ENCODE assay signal across 8 cellular contexts in the genomic region with DNA sequence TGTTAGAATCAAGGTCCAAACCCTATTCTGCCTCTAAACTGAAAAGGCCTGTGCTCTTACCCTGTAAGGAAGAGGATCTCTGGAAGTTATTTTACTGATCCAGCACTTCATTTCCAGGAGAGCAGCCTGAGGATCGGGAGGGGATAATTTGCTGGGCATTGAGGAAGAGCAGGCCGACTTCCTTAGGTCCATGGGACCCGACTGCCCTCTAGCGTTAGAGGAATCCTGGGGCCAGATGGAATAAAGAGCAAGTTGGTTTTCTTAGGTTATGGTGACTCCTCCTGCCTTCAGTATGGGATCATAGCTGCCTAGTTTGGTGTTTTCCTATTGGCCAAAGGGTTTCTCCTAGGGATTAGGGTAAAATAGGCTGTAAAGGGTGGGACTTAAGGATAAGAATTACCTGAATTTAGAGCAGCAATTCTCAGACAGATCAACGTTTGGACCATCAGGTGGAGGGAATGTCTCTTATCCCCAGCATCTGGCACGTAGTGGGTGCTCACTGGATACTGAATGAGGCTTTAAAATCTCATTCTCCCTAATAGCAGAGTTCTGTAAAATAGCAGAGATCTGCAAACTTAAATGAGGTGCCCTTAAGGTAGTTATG. TPM values are rescaled to one million over a fixed set of nuclear protein-coding genes. Genes with fewer than 3 reads are reported as not detected.
DNase-seq lines count a peak whose midpoint lies in the region; ATAC-seq, FAIRE-seq and TF ChIP-seq lines count a peak whose summit lies in the region.

No MANE protein-coding gene starts in this region.

- no peaks in the 10 kb centered on the region for H3K9me1 ChIP-seq in endothelial cell of umbilical vein (replicated peaks; ENCODE audit: control insufficient read depth, extremely low read depth, insufficient read depth, low read length)

- CTCF ChIA-PET in endothelial cell of umbilical vein (lab: Charles Lee), result interaction anchor here (0.6 to 10.3 kb wide), 29 partner anchors 11 to 468 kb away, joined by 3 to 314 read pairs (median 4); a partner anchor contains a TSS

- no peak overlapping the region for H2AK5ac ChIP-seq in mesenchymal stem cell (ENCODE audit: low read length, severe bottlenecking)

- 21% methylated on average over 6 of the region's 6 CpGs for WGBS in mesenchymal stem cell

- H3K4me2 ChIP-seq in endothelial cell of umbilical vein (ENCODE audit: insufficient read depth, low read length), result no peak overlapping the region
- H3K4me2 ChIP-seq in mesenchymal stem cell (ENCODE audit: low read length, poor library complexity, severe bottlenecking), result no peak overlapping the region

- H2AFZ ChIP-seq in endothelial cell of umbilical vein (ENCODE audit: low read depth, low read length) (no peak overlapping the region), mesenchymal stem cell (ENCODE audit: low read depth, low read length) (no peak overlapping the region)

- H3K36me3 ChIP-seq in endothelial cell of umbilical vein (ENCODE audit: control insufficient read depth in 2 of 2, extremely low read depth in 1 of 2, insufficient read depth in 2 of 2, low read length in 2 of 2) (peaks cover 0 to 3% of the 10 kb centered on the region in 2 experiments), mesenchymal stem cell (ENCODE audit: control insufficient read depth in 1 of 2, insufficient read depth in 2 of 2, low read depth in 1 of 2, low read length in 2 of 2) (peaks cover 17% of the 10 kb centered on the region in 2 experiments)

- no peak overlapping the region for H3K18ac ChIP-seq in mesenchymal stem cell (ENCODE audit: low read depth in 1 of 2, low read length in 2 of 2)

- intact Hi-C loops in endothelial cell of umbilical vein (cut with micrococcal nuclease), result loop anchor here (1.0 kb wide), 6 partner anchors 40 to 468 kb away; a partner anchor contains a TSS

- no peaks in the 10 kb centered on the region for H4K20me1 ChIP-seq in endothelial cell of umbilical vein (replicated peaks; ENCODE audit: control insufficient read depth, extremely low read depth, insufficient read depth, low read length)

- H3K9me3 ChIP-seq in endothelial cell of umbilical vein (replicated peaks; ENCODE audit: control insufficient read depth, insufficient read depth, low read length) (no peaks in the 10 kb centered on the region), mesenchymal stem cell (ENCODE audit: control insufficient read depth, low read length) (no peaks in the 10 kb centered on the region)

- H2BK15ac ChIP-seq in mesenchymal stem cell (ENCODE audit: low read depth, poor library complexity, severe bottlenecking), result no peak overlapping the region

- BruUV-seq in endothelial cell of umbilical vein (replicated peaks; lab: Mats Ljungman, UMichigan), result no TSS peak

- POLR2A ChIA-PET in endothelial cell of umbilical vein (lab: Charles Lee), result interaction anchor here (1.3 kb wide), 1 partner anchor 169 kb away, joined by 4 read pairs; no protein-coding TSS in a partner anchor

- no peak overlapping the region for H3K23ac ChIP-seq in mesenchymal stem cell (ENCODE audit: low read length in 2 of 2)

- no peak overlapping the region for H3K9ac ChIP-seq in endothelial cell of umbilical vein (replicated peaks; ENCODE audit: extremely low read depth, insufficient read depth, low read length)
- no peak overlapping the region for H3K9ac ChIP-seq in mesenchymal stem cell (ENCODE audit: low read length)

- no peak overlapping the region for H3K27ac ChIP-seq in endothelial cell of umbilical vein (ENCODE audit: insufficient read depth, low read depth, low read length)
- no peak overlapping the region for H3K27ac ChIP-seq in mesenchymal stem cell (ENCODE audit: low read length, poor library complexity, severe bottlenecking)

- ATAC-seq in HG03442 (IDR thresholded peaks at IDR 0.05; ENCODE audit: unreplicated experiment), result peak; percentile 64
- ATAC-seq in GM19467 (IDR thresholded peaks at IDR 0.05; ENCODE audit: unreplicated experiment), result no peak

- no peak overlapping the region for H2BK5ac ChIP-seq in mesenchymal stem cell (ENCODE audit: low read depth, low read length, poor library complexity, severe bottlenecking)

- no peaks in the 10 kb centered on the region for H3K4me1 ChIP-seq in endothelial cell of umbilical vein (ENCODE audit: control insufficient read depth, extremely low read depth, insufficient read depth, low read length)
- no peaks in the 10 kb centered on the region for H3K4me1 ChIP-seq in mesenchymal stem cell (ENCODE audit: control insufficient read depth, insufficient read depth, low read depth, low read length)

- H4K91ac ChIP-seq in mesenchymal stem cell (ENCODE audit: low read length), result no peak overlapping the region

- TF ChIP-seq POLR2A in endothelial cell of umbilical vein (IDR thresholded peaks at IDR 0.05; ENCODE audit: low read depth, low read length), result no peak

- no peaks in the 10 kb centered on the region for H3K79me1 ChIP-seq in mesenchymal stem cell (replicated peaks; ENCODE audit: low read length, poor library complexity, severe bottlenecking)

- H4K8ac ChIP-seq in mesenchymal stem cell (ENCODE audit: low read length), result no peak overlapping the region

- TF ChIP-seq CTCF in endothelial cell of umbilical vein (IDR thresholded peaks at IDR 0.05; ENCODE audit: extremely low read depth in 1 of 2, insufficient read depth in 1 of 2, low read depth in 1 of 2, low read length in 2 of 2), result peak; percentile 90 to 96

- H2BK12ac ChIP-seq in mesenchymal stem cell (ENCODE audit: low read length in 2 of 2), result no peak overlapping the region

- H3K79me2 ChIP-seq in endothelial cell of umbilical vein (ENCODE audit: control insufficient read depth, insufficient read depth, low read length), result no peaks in the 10 kb centered on the region

- no peak overlapping the region for H3K4me3 ChIP-seq in endothelial cell of umbilical vein (replicated peaks in 1 of 3; ENCODE audit: insufficient read depth in 1 of 3, low read depth in 1 of 3, low read length in 3 of 3)
- H3K4me3 ChIP-seq in mesenchymal stem cell (ENCODE audit: insufficient read depth in 1 of 2, low read depth in 1 of 2, low read length in 2 of 2), result no peak overlapping the region

- no peak overlapping the region for H3K14ac ChIP-seq in mesenchymal stem cell (ENCODE audit: low read length in 2 of 2)

- DNase-seq in EH (ENCODE audit: low read depth), result peak; percentile 86
- DNase-seq in NCI-H69 (lab: John Stamatoyannopoulos, UW), result peak; percentile 88
- peak; percentile 58 to 65 for DNase-seq in activated CD4-positive, alpha-beta T cell treated with anti-CD3 and anti-CD28 coated beads, Interleukin-2, amount 50 U/mL, for 48 hours
- DNase-seq in endothelial cell of umbilical vein (ENCODE audit: low read depth, low spot score), result peak; percentile 89
- peak; percentile 85 for DNase-seq in mesenchymal stem cell
- peak; percentile 3 to 24 for DNase-seq in stimulated activated CD8-positive, alpha-beta memory T cell treated with anti-CD3 and anti-CD28 coated beads, Interleukin-2, amount 100 ng/mL, for 48 hours (ENCODE audit: low read depth in 2 of 2)

- no peak overlapping the region for H2BK120ac ChIP-seq in mesenchymal stem cell (ENCODE audit: low read depth, low read length)

- peak; percentile 97 for FAIRE-seq in endothelial cell of umbilical vein (lab: Jason Lieb, UNC)

- no peak overlapping the region for H3K4ac ChIP-seq in mesenchymal stem cell (ENCODE audit: low read depth in 1 of 2, low read length in 2 of 2)

- dilution Hi-C loops in endothelial cell of umbilical vein (cut with MboI; ENCODE audit: extremely low pct_ligation_motif_present, low sequenced_read_pairs), result no loop called here

- H3K27me3 ChIP-seq in endothelial cell of umbilical vein (ENCODE audit: control insufficient read depth in 2 of 2, insufficient read depth in 2 of 2, low read length in 2 of 2), result peaks cover 0 to 7% of the 10 kb centered on the region in 2 experiments
- H3K27me3 ChIP-seq in mesenchymal stem cell (ENCODE audit: control insufficient read depth in 1 of 2, insufficient read depth in 1 of 2, low read length in 2 of 2), result peaks cover 0 to 5% of the 10 kb centered on the region in 2 experiments

TF ChIP-seq in endothelial cell of umbilical vein, 7 proteins besides CTCF, POLR2A, EP300 and RAD21:
- no peak for TF ChIP-seq GATA2 (IDR thresholded peaks at IDR 0.05; ENCODE audit: insufficient read depth, insufficient read length, low read depth, low read length)

RNA-seq across cellular contexts. Expression of a gene that starts 40.0 kb away (rescaled TPM):
- total RNA-seq in endothelial cell of umbilical vein, result 3.2 and 7.9 TPM in 2 replicates
- 1.8 and 2.0 TPM in 2 replicates for polyA plus RNA-seq in endothelial cell of umbilical vein
- 1.9 and 2.1 TPM in 2 replicates for polyA plus RNA-seq in endothelial cell of umbilical vein (2011; cell fraction: cytosol; rRNA removed)
- polyA plus RNA-seq in endothelial cell of umbilical vein (2011; cell fraction: nucleus; rRNA removed), result 5.1 and 6.9 TPM in 2 replicates
- polyA plus RNA-seq in endothelial cell of umbilical vein (2012), result 0.87 and 1.6 TPM in 2 replicates
- 5.1 and 7.9 TPM in 2 replicates for polyA minus RNA-seq in endothelial cell of umbilical vein
- polyA minus RNA-seq in endothelial cell of umbilical vein (2011; cell fraction: cytosol; rRNA and poly(A)+ RNA removed), result 0.51 TPM
- polyA minus RNA-seq in endothelial cell of umbilical vein (2011; cell fraction: nucleus; rRNA and poly(A)+ RNA removed), result 11.1 and 17.3 TPM in 2 replicates
- 1.4 TPM for polyA plus RNA-seq in mesenchymal stem cell (2013, experiment 1 of 2)
- polyA plus RNA-seq in mesenchymal stem cell (2013, experiment 2 of 2), result 1.2 TPM

RNA-seq across cellular contexts. Expression of a gene that starts 55.3 kb away (rescaled TPM):
- total RNA-seq in endothelial cell of umbilical vein, result 88.9 and 92.6 TPM in 2 replicates
- polyA plus RNA-seq in endothelial cell of umbilical vein, result 48.6 and 53.2 TPM in 2 replicates
- 49.5 and 53.0 TPM in 2 replicates for polyA plus RNA-seq in endothelial cell of umbilical vein (2011; cell fraction: cytosol; rRNA removed)
- 87.9 and 97.7 TPM in 2 replicates for polyA plus RNA-seq in endothelial cell of umbilical vein (2011; cell fraction: nucleus; rRNA removed)
- polyA plus RNA-seq in endothelial cell of umbilical vein (2012), result 80.4 and 82.9 TPM in 2 replicates
- polyA minus RNA-seq in endothelial cell of umbilical vein, result 176 and 180 TPM in 2 replicates
- 46.5 TPM for polyA minus RNA-seq in endothelial cell of umbilical vein (2011; cell fraction: cytosol; rRNA and poly(A)+ RNA removed)
- 38.9 and 42.9 TPM in 2 replicates for polyA minus RNA-seq in endothelial cell of umbilical vein (2011; cell fraction: nucleus; rRNA and poly(A)+ RNA removed)
- 37.6 TPM for polyA plus RNA-seq in mesenchymal stem cell (2013, experiment 1 of 2)
- 38.1 TPM for polyA plus RNA-seq in mesenchymal stem cell (2013, experiment 2 of 2)

Comparison
In these comparisons a context has a peak if more than half of its experiments do, and no peak if none do; other contexts are left out.
1. DNase-seq: peak in every context shown above with its lines; median percentile 89 in endothelial cell of umbilical vein; 88 in NCI-H69; 86 in EH; 85 in mesenchymal stem cell; 62 in activated CD4-positive, alpha-beta T cell treated with anti-CD3 and anti-CD28 coated beads, Interleukin-2, amount 50 U/mL, for 48 hours; 14 in stimulated activated CD8-positive, alpha-beta memory T cell treated with anti-CD3 and anti-CD28 coated beads, Interleukin-2, amount 100 ng/mL, for 48 hours.